1 cellular context compared by ENCODE assay signal in the genomic region with DNA sequence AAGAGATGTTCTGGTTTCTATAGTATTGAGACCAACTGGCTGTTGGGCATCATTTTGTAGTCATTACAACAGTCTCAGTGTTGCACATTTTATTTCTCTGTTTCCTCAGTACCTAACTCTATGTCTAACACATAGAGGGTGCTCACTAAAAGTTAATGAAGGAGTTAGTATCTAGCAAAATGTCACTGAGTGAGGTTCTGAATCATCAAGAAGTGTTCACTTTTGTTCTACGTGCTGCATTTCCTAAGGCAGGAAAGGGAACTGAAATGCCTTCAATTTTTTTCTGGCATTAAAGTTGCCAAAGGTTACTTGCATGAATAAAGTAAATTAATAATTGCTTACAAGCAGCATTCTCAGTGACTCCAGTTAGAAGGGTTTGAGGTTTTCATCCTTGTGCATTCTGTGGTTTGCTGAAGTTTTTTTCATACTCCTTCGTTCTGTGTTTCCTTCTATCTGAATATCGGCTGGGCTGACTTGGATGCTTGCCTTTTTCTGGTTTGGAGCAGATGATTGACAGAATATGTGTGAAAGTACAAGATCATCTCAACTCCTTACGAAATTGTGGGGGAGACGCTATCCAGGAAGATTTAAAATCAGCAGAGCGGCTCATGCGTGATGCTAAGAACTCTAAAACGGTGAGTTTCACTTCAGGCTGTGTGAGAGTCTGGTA.
TF ChIP-seq lines count a peak whose summit lies in the region.

No MANE protein-coding gene starts in this region.

TF ChIP-seq in GM12878, 131 proteins besides CTCF, POLR2A, EP300 and RAD21 (continued from another document):
- TF ChIP-seq, protein P1, sequence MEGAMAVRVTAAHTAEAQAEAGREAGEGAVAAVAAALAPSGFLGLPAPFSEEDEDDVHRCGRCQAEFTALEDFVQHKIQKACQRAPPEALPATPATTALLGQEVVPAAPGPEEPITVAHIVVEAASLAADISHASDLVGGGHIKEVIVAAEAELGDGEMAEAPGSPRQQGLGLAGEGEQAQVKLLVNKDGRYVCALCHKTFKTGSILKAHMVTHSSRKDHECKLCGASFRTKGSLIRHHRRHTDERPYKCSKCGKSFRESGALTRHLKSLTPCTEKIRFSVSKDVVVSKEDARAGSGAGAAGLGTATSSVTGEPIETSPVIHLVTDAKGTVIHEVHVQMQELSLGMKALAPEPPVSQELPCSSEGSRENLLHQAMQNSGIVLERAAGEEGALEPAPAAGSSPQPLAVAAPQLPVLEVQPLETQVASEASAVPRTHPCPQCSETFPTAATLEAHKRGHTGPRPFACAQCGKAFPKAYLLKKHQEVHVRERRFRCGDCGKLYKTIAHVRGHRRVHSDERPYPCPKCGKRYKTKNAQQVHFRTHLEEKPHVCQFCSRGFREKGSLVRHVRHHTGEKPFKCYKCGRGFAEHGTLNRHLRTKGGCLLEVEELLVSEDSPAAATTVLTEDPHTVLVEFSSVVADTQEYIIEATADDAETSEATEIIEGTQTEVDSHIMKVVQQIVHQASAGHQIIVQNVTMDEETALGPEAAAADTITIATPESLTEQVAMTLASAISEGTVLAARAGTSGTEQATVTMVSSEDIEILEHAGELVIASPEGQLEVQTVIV (IDR thresholded peaks at IDR 0.05; ENCODE audit: borderline replicate concordance, partially characterized antibody) = no peak
- TF ChIP-seq SMAD1 (IDR thresholded peaks at IDR 0.05; ENCODE audit: low read depth, partially characterized antibody) = no peak
- TF ChIP-seq, protein P2, sequence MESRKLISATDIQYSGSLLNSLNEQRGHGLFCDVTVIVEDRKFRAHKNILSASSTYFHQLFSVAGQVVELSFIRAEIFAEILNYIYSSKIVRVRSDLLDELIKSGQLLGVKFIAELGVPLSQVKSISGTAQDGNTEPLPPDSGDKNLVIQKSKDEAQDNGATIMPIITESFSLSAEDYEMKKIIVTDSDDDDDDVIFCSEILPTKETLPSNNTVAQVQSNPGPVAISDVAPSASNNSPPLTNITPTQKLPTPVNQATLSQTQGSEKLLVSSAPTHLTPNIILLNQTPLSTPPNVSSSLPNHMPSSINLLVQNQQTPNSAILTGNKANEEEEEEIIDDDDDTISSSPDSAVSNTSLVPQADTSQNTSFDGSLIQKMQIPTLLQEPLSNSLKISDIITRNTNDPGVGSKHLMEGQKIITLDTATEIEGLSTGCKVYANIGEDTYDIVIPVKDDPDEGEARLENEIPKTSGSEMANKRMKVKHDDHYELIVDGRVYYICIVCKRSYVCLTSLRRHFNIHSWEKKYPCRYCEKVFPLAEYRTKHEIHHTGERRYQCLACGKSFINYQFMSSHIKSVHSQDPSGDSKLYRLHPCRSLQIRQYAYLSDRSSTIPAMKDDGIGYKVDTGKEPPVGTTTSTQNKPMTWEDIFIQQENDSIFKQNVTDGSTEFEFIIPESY (IDR thresholded peaks at IDR 0.05) = no peak
- no peak for TF ChIP-seq GABPA (IDR thresholded peaks at IDR 0.05; ENCODE audit: low read depth)
- no peak for TF ChIP-seq TCF3 (IDR thresholded peaks at IDR 0.05; ENCODE audit: borderline replicate concordance, insufficient read depth, low read depth, low read length)
- TF ChIP-seq, protein P3, sequence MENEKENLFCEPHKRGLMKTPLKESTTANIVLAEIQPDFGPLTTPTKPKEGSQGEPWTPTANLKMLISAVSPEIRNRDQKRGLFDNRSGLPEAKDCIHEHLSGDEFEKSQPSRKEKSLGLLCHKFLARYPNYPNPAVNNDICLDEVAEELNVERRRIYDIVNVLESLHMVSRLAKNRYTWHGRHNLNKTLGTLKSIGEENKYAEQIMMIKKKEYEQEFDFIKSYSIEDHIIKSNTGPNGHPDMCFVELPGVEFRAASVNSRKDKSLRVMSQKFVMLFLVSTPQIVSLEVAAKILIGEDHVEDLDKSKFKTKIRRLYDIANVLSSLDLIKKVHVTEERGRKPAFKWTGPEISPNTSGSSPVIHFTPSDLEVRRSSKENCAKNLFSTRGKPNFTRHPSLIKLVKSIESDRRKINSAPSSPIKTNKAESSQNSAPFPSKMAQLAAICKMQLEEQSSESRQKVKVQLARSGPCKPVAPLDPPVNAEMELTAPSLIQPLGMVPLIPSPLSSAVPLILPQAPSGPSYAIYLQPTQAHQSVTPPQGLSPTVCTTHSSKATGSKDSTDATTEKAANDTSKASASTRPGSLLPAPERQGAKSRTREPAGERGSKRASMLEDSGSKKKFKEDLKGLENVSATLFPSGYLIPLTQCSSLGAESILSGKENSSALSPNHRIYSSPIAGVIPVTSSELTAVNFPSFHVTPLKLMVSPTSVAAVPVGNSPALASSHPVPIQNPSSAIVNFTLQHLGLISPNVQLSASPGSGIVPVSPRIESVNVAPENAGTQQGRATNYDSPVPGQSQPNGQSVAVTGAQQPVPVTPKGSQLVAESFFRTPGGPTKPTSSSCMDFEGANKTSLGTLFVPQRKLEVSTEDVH (IDR thresholded peaks at IDR 0.05; ENCODE audit: low read depth, partially characterized antibody) = no peak
- TF ChIP-seq RBBP5 (conservative IDR thresholded peaks at IDR 0.05) = no peak
- TF ChIP-seq, protein P4, sequence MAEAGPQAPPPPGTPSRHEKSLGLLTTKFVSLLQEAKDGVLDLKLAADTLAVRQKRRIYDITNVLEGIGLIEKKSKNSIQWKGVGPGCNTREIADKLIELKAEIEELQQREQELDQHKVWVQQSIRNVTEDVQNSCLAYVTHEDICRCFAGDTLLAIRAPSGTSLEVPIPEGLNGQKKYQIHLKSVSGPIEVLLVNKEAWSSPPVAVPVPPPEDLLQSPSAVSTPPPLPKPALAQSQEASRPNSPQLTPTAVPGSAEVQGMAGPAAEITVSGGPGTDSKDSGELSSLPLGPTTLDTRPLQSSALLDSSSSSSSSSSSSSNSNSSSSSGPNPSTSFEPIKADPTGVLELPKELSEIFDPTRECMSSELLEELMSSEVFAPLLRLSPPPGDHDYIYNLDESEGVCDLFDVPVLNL (IDR thresholded peaks at IDR 0.05; ENCODE audit: low read depth, low read length) = no peak
